14 cellular contexts compared by ENCODE assay signal in genomic region chr6:81820979-81821378, GRCh38.
DNase-seq lines count a peak whose midpoint lies in the region; ATAC-seq lines count a peak whose summit lies in the region.
"Had no signal": no experiment of that assay in that cellular context is flagged by ENCODE, and none has a peak within 500 bp of the region (broad histone marks: within the 10 kb centered on the region; RNA-seq: fewer than 3 reads in every experiment).

No MANE protein-coding gene starts in this region.

- H3K4me3 Mint-ChIP-seq in IgD-negative memory B cell: peak overlapping the region; percentile 1 to 81 (median 26)
- H3K4me3 Mint-ChIP-seq: activated naive CD8-positive, alpha-beta T cell had no signal

- peak overlapping the region in 1 of 3 donors; percentile 33 for H3K27ac Mint-ChIP-seq in IgD-negative memory B cell
- H3K27ac Mint-ChIP-seq: activated naive CD8-positive, alpha-beta T cell had no signal

- ATAC-seq in GM21526 (IDR thresholded peaks at IDR 0.05; ENCODE audit: low FRiP score, unreplicated experiment): no peak

- H3K27me3 Mint-ChIP-seq in IgD-negative memory B cell: no peaks in the 10 kb centered on the region
- H3K27me3 Mint-ChIP-seq: activated naive CD8-positive, alpha-beta T cell had no signal

- no peaks in the 10 kb centered on the region for H3K36me3 Mint-ChIP-seq in IgD-negative memory B cell
- H3K36me3 Mint-ChIP-seq: activated naive CD8-positive, alpha-beta T cell had no signal

- H3K9me3 ChIP-seq in endocrine pancreas (ENCODE audit: control insufficient read depth, low read length): no peaks in the 10 kb centered on the region
- H3K9me3 ChIP-seq: esophagus muscularis mucosa, pancreas, SJSA1 had no signal

- peak overlapping the region; percentile 65 for H3K4me3 ChIP-seq in endocrine pancreas (ENCODE audit: control insufficient read depth, insufficient read depth, low read length)
- H3K4me3 ChIP-seq: esophagus muscularis mucosa, pancreas, SJSA1 had no signal

- H3K9me3 Mint-ChIP-seq in IgD-negative memory B cell: peaks cover 0 to 3% (median 0%) of the 10 kb centered on the region in 3 donors

- no peak overlapping the region for H3K9ac ChIP-seq in endocrine pancreas (ENCODE audit: control insufficient read depth, insufficient read depth, low read length)

- H3K36me3 ChIP-seq in endocrine pancreas (ENCODE audit: control insufficient read depth, insufficient read depth, low read length): no peaks in the 10 kb centered on the region
- H3K36me3 ChIP-seq: esophagus muscularis mucosa, pancreas, SJSA1 had no signal

- H3K4me1 ChIP-seq in endocrine pancreas (ENCODE audit: control insufficient read depth, insufficient read depth, low read length): no peaks in the 10 kb centered on the region
- H3K4me1 ChIP-seq: esophagus muscularis mucosa, SJSA1 had no signal

- no peaks in the 10 kb centered on the region for H3K27me3 ChIP-seq in endocrine pancreas (ENCODE audit: control insufficient read depth, insufficient read depth, low read length)
- H3K27me3 ChIP-seq: esophagus muscularis mucosa, pancreas, SJSA1 had no signal

- H3K4me1 Mint-ChIP-seq in IgD-negative memory B cell: peaks cover 17 to 23% (median 19%) of the 10 kb centered on the region in 3 donors

- peak; percentile 15 to 53 for DNase-seq in NOMO-1 (lab: John Stamatoyannopoulos, UW; ENCODE audit: unreplicated experiment in 2 of 2)
- no peak for DNase-seq in NOMO-1 treated with dmso at 0.1 percent for 144 hours (lab: John Stamatoyannopoulos, UW; ENCODE audit: unreplicated experiment)
- no peak for DNase-seq in hypothalamus (lab: John Stamatoyannopoulos, UW)
- no peak for DNase-seq in iPS-NIHi11 (ENCODE audit: low spot score)
- DNase-seq in putamen (ENCODE audit: low spot score): no peak
- DNase-seq: mesenchymal stem cell, NCI-H510A, pancreas had no signal

Comparison
In these comparisons a context has a peak if more than half of its experiments do, and no peak if none do; other contexts are left out.
1. DNase-seq: peak in NOMO-1 (2 of 2); none in NOMO-1 treated with dmso at 0.1 percent for 144 hours (single experiment), hypothalamus (0 of 51), iPS-NIHi11 (single experiment) and putamen (single experiment).